In genomic region chr5:5666389-5666788, GRCh38 we compare ENCODE assay signal across 23 cellular contexts.
"Had no signal": no experiment of that assay in that cellular context is flagged by ENCODE, and none has a peak within 500 bp of the region (broad histone marks: within the 10 kb centered on the region; RNA-seq: fewer than 3 reads in every experiment).

No MANE protein-coding gene starts in this region.

- DNase-seq: activated CD4-positive, alpha-beta T cell treated with anti-CD3 and anti-CD28 coated beads, Interleukin-2, amount 10 ng/mL, durations not matched to agents 24 days and 14 days; activated CD4-positive, alpha-beta T cell treated with anti-CD3 and anti-CD28 coated beads, Interleukin-2, amount 50 U/mL, for 4 hours; activated CD8-positive, alpha-beta T cell treated with anti-CD3 and anti-CD28 coated beads, Interleukin-2, amount 10 ng/mL, durations not matched to agents 7 days and 5 days; activated gamma-delta T cell; activated naive CD4-positive, alpha-beta T cell treated with Interleukin-2 at 50 U/mL for 16 hours; activated naive CD8-positive, alpha-beta T cell treated with anti-CD3 and anti-CD28 coated beads, Interleukin-2, amount 10 ng/mL, durations not matched to agents 7 days and 5 days; activated T-cell treated with anti-CD3 and anti-CD28 coated beads, Interleukin-2, amount 50 U/mL, for 24 hours; amygdala; NCI-H1105; NCI-H1417 treated with DMSO at 0.1 percent for 48 hours; NCI-H1694; NCI-H1930; NCI-H2171 treated with DMSO at 0.1 percent for 48 hours; NCI-H2227 treated with DMSO at 0.1 percent for 48 hours; NCI-H446; NCI-H510A treated with DMSO at 0.1 percent for 48 hours; Peyer's patch; SIG-M5 had no signal

- H3K4me1 ChIP-seq: ascending aorta, Peyer's patch had no signal

- H3K27me3 ChIP-seq: ascending aorta, cardiac muscle cell, Peyer's patch had no signal

- H3K36me3 ChIP-seq: ascending aorta, cardiac muscle cell, Peyer's patch had no signal

- H3K27ac ChIP-seq: ascending aorta, cardiac muscle cell, KMS-11, Peyer's patch, RWPE1 had no signal

- H3K4me3 ChIP-seq: ascending aorta, cardiac muscle cell, Peyer's patch had no signal

- ATAC-seq: activated CD8-positive, alpha-beta T cell treated with anti-CD3 and anti-CD28 coated beads, Interleukin-2, amount 10 ng/mL, durations not matched to agents 7 days and 5 days; Right ventricle myocardium inferior had no signal

- H3K9me3 ChIP-seq: ascending aorta, Peyer's patch had no signal
